14 cellular contexts compared by ENCODE assay signal in genomic region chr11:390175-390574, GRCh38. TPM values are rescaled to one million over a fixed set of nuclear protein-coding genes. Genes with fewer than 3 reads are reported as not detected.
A peak's percentile ranks its signal among the peaks of the same experiment; 100 is the strongest.
DNase-seq lines count a peak whose midpoint lies in the region; ATAC-seq and TF ChIP-seq lines count a peak whose summit lies in the region.
"Had no signal": no experiment of that assay in that cellular context is flagged by ENCODE, and none has a peak within 500 bp of the region (broad histone marks: within the 10 kb centered on the region; RNA-seq: fewer than 3 reads in every experiment).

No MANE protein-coding gene starts in this region.

- peaks cover 12% of the 10 kb centered on the region for H3K27me3 Mint-ChIP-seq in progenitor cell of endocrine pancreas

- DNase-seq in NCI-H748 (lab: John Stamatoyannopoulos, UW; ENCODE audit: unreplicated experiment) = peak; percentile 32
- no peak for DNase-seq in NCI-H748 treated with DMSO at 0.1 percent for 48 hours (lab: John Stamatoyannopoulos, UW)
- peak; percentile 23 for DNase-seq in PC-3
- no peak for DNase-seq in progenitor cell of endocrine pancreas (ENCODE audit: low spot score, unreplicated experiment)
- no peak for DNase-seq in substantia nigra (lab: John Stamatoyannopoulos, UW)
- no peak for DNase-seq in UCSD-AML1 (lab: John Stamatoyannopoulos, UW; ENCODE audit: unreplicated experiment)
- DNase-seq: activated CD4-positive, alpha-beta T cell treated with anti-CD3 and anti-CD28 coated beads for 1 hour; activated T-cell treated with anti-CD3 and anti-CD28 coated beads, Interleukin-2, amount 50 U/mL, for 1 hour; adrenal gland; dorsolateral prefrontal cortex; gastrocnemius medialis; GOT3; stimulated activated CD4-positive, alpha-beta T cell treated with anti-CD3 and anti-CD28 coated beads, Interleukin-2, amount 100 ng/mL, for 24 hours; stimulated activated naive CD4-positive, alpha-beta T cell had no signal

- no peak overlapping the region for H3K4me2 ChIP-seq in PC-3 (ENCODE audit: low read length)

- no peaks in the 10 kb centered on the region for H3K27me3 ChIP-seq in PC-3 (ENCODE audit: low read length)
- H3K27me3 ChIP-seq: dorsolateral prefrontal cortex had no signal

- TF ChIP-seq CTCF in PC-3 (conservative IDR thresholded peaks at IDR 0.05; ENCODE audit: low read depth, low read length) (peak; percentile 47), progenitor cell of endocrine pancreas (IDR thresholded peaks at IDR 0.05; ENCODE audit: unreplicated experiment) (peak; percentile 43)

- H3K9me3 Mint-ChIP-seq in progenitor cell of endocrine pancreas (ENCODE audit: low read depth) = peaks cover 4% of the 10 kb centered on the region

- H3K36me3 Mint-ChIP-seq in progenitor cell of endocrine pancreas (ENCODE audit: insufficient read depth) = peaks cover 3% of the 10 kb centered on the region

- no peak overlapping the region for H2AFZ ChIP-seq in PC-3 (ENCODE audit: low read length)

- peaks cover 17% of the 10 kb centered on the region for H3K79me2 ChIP-seq in PC-3 (ENCODE audit: low read length)

- peaks cover 12% of the 10 kb centered on the region for H3K4me1 ChIP-seq in PC-3 (ENCODE audit: insufficient read depth, low read length)
- H3K4me1 ChIP-seq: adrenal gland, gastrocnemius medialis had no signal

- H3K27ac Mint-ChIP-seq in progenitor cell of endocrine pancreas = no peak overlapping the region

- H3K9ac ChIP-seq in PC-3 (ENCODE audit: low read length) = no peak overlapping the region

- no peaks in the 10 kb centered on the region for H3F3A ChIP-seq in PC-3 (ENCODE audit: low read length, unreplicated experiment)

- peaks cover 4% of the 10 kb centered on the region for H3K4me1 Mint-ChIP-seq in progenitor cell of endocrine pancreas (ENCODE audit: low read depth)

- no TSS peak for BruUV-seq in PC-3 (replicated peaks; lab: Mats Ljungman, UMichigan)

- H3K27ac ChIP-seq in PC-3 (ENCODE audit: low read length) (no peak overlapping the region), substantia nigra (ENCODE audit: low read depth, low read length, poor library complexity, severe bottlenecking) (no peak overlapping the region)
- H3K27ac ChIP-seq: adrenal gland, dorsolateral prefrontal cortex, gastrocnemius medialis had no signal

- no peaks in the 10 kb centered on the region for H3K9me2 ChIP-seq in PC-3 (replicated peaks; ENCODE audit: low read length)

- POLR2A ChIA-PET in PC-3 (lab: Charles Lee; ENCODE audit: unreplicated experiment) = no interaction called here

- H3K9me3 ChIP-seq in PC-3 (ENCODE audit: low read length) = no peaks in the 10 kb centered on the region
- H3K9me3 ChIP-seq: adrenal gland, gastrocnemius medialis had no signal

- ATAC-seq in PC-3 = no peak
- ATAC-seq: gastrocnemius medialis had no signal

- no peaks in the 10 kb centered on the region for H3K36me3 ChIP-seq in PC-3 (ENCODE audit: low read depth, low read length)
- H3K36me3 ChIP-seq: adrenal gland, gastrocnemius medialis had no signal

- intact Hi-C loops in PC-3 (cut with micrococcal nuclease) = loop anchor here (10.0 kb wide), 1 partner anchor 55 kb away; the partner anchor contains the start of gene ANO9

- CTCF ChIA-PET in PC-3 (lab: Charles Lee) = no interaction called here

- H3K4me3 Mint-ChIP-seq in progenitor cell of endocrine pancreas (ENCODE audit: low read depth) = no peak overlapping the region

- 0 out of 2 replicates have a peak, but pooled peaks cover under 1% of the 10 kb centered on the region for H4K20me1 ChIP-seq in PC-3 (ENCODE audit: low read length)

- H3K4me3 ChIP-seq in PC-3 (ENCODE audit: low read length) = no peak overlapping the region
- H3K4me3 ChIP-seq: adrenal gland, dorsolateral prefrontal cortex, gastrocnemius medialis had no signal

RNA-seq across cellular contexts. Expression of gene PKP3, which starts 3.8 kb away (rescaled TPM):
- total RNA-seq in PC-3 (2014; rRNA removed) (218 and 222 TPM in 2 replicates), progenitor cell of endocrine pancreas (55.9 and 56.9 TPM in 2 replicates)

RNA-seq across cellular contexts. Expression of gene B4GALNT4, which starts 20.9 kb away (rescaled TPM):
- 52.9 and 87.9 TPM in 2 replicates for total RNA-seq in PC-3 (2014; rRNA removed)
- 277 and 294 TPM in 2 replicates for total RNA-seq in progenitor cell of endocrine pancreas
- total RNA-seq: gastrocnemius medialis had no signal

RNA-seq across cellular contexts. Expression of gene SIGIRR, which starts 24.6 kb away (rescaled TPM):
- total RNA-seq in PC-3 (2014; rRNA removed) (85.4 and 112 TPM in 2 replicates), progenitor cell of endocrine pancreas (111 and 117 TPM in 2 replicates)

RNA-seq across cellular contexts. Expression of gene ANO9, which starts 51.6 kb away (rescaled TPM):
- total RNA-seq in PC-3 (2014; rRNA removed) = 16.6 and 22.5 TPM in 2 replicates
- 31.0 and 34.6 TPM in 2 replicates for total RNA-seq in progenitor cell of endocrine pancreas

RNA-seq across cellular contexts. Expression of gene PTDSS2, which starts 59.9 kb away (rescaled TPM):
- 53.0 and 91.0 TPM in 2 replicates for total RNA-seq in PC-3 (2014; rRNA removed)
- 48.2 and 50.4 TPM in 2 replicates for total RNA-seq in progenitor cell of endocrine pancreas

Comparison
In these comparisons a context has a peak if more than half of its experiments do, and no peak if none do; other contexts are left out.
1. DNase-seq: peak in NCI-H748 (single experiment) and PC-3 (single experiment); none in NCI-H748 treated with DMSO at 0.1 percent for 48 hours (single experiment), progenitor cell of endocrine pancreas (single experiment), substantia nigra (0 of 49) and UCSD-AML1 (single experiment).